Comparison of ENCODE assay signal across 19 cellular contexts in genomic region chr2:190953257-190953656, GRCh38.
A peak's percentile ranks its signal among the peaks of the same experiment; 100 is the strongest.
DNase-seq lines count a peak whose midpoint lies in the region; ATAC-seq, FAIRE-seq and TF ChIP-seq lines count a peak whose summit lies in the region.
"Had no signal": no experiment of that assay in that cellular context is flagged by ENCODE, and none has a peak within 500 bp of the region (broad histone marks: within the 10 kb centered on the region; RNA-seq: fewer than 3 reads in every experiment).

No MANE protein-coding gene starts in this region.

- H3K27ac Mint-ChIP-seq in nephron progenitor cell, result no peak overlapping the region

- peaks cover 19% of the 10 kb centered on the region for H3K9me3 Mint-ChIP-seq in nephron progenitor cell

- H3K9me3 ChIP-seq in HepG2 (ENCODE audit: low read length), result no peaks in the 10 kb centered on the region
- H3K9me3 ChIP-seq in right lobe of liver, result no peaks in the 10 kb centered on the region
- no peaks in the 10 kb centered on the region for H3K9me3 ChIP-seq in body of pancreas
- H3K9me3 ChIP-seq in left lung, result peaks cover 0 to 11% of the 10 kb centered on the region in 2 donors

- intact Hi-C loops in HepG2 (cut with micrococcal nuclease; ENCODE audit: unreplicated experiment), result no loop called here
- intact Hi-C loops in right lobe of liver (cut with DNase I), result no loop called here
- intact Hi-C loops in body of pancreas (cut with DNase I), result no loop called here
- intact Hi-C loops in left lung (cut with DNase I), result no loop called here
- intact Hi-C loops in posterior vena cava (cut with DNase I), result no loop called here

- CTCF ChIA-PET in HepG2 (lab: Yijun Ruan, JAX; ENCODE audit: low intra/inter-chr PET ratio, low total read pairs), result no interaction called here

- no peak overlapping the region for H3K4me2 ChIP-seq in HepG2 (ENCODE audit: low read depth, low read length)

- no TSS peak for BruUV-seq in HepG2 (replicated peaks; lab: Mats Ljungman, UMichigan)

- ATAC-seq in HepG2, result no peak
- ATAC-seq in right lobe of liver, result no peak
- peak; percentile 65 for ATAC-seq in body of pancreas
- peak; percentile 41 for ATAC-seq in left lung
- no peak for ATAC-seq in stimulated activated naive CD8-positive, alpha-beta T cell treated with anti-CD3 and anti-CD28 coated beads, Interleukin-15, Interleukin-2, amounts not matched to agents 100 U/mL and 50 U/mL, for 24 hours

- FAIRE-seq in HepG2 (lab: Jason Lieb, UNC), result no peak
- FAIRE-seq: GM12891, H1 had no signal

- H3K4me1 ChIP-seq in HepG2 (ENCODE audit: insufficient read depth, low read length) (no peaks in the 10 kb centered on the region), right lobe of liver (no peaks in the 10 kb centered on the region), body of pancreas (peaks cover 44% of the 10 kb centered on the region), left lung (peaks cover 6 to 7% of the 10 kb centered on the region in 2 donors)

- H3K27ac ChIP-seq in HepG2 (ENCODE audit: extremely low read length, insufficient read depth, low read length) (no peak overlapping the region), right lobe of liver (no peak overlapping the region), body of pancreas (peak overlapping the region in 3 of 4 donors; percentile 10 to 65 (median 42)), left lung (no peak overlapping the region)

- H3K9ac ChIP-seq in HepG2 (ENCODE audit: insufficient read depth, low read depth, low read length), result no peak overlapping the region

- H3K27me3 ChIP-seq in HepG2 (ENCODE audit: control insufficient read depth in 1 of 2, insufficient read depth in 2 of 2, low read length in 2 of 2) (no peaks in the 10 kb centered on the region), right lobe of liver (no peaks in the 10 kb centered on the region), body of pancreas (no peaks in the 10 kb centered on the region), left lung (no peaks in the 10 kb centered on the region)

- no peaks in the 10 kb centered on the region for H4K20me1 ChIP-seq in HepG2 (ENCODE audit: insufficient read depth, low read length)

- TF ChIP-seq EP300 in HepG2 (IDR thresholded peaks at IDR 0.05; ENCODE audit: low read depth in 2 of 2, low read length in 2 of 2) (no peak), HepG2 (CRISPR knock-in tag; IDR thresholded peaks at IDR 0.05; ENCODE audit: borderline replicate concordance) (no peak)

- peaks cover 6% of the 10 kb centered on the region for H3K27me3 Mint-ChIP-seq in nephron progenitor cell (ENCODE audit: low read depth, poor library complexity)
- H3K27me3 Mint-ChIP-seq: CD4-positive, alpha-beta memory T cell had no signal

- no peaks in the 10 kb centered on the region for H3K79me2 ChIP-seq in HepG2 (ENCODE audit: insufficient read depth, low read length)

- no peak for TF ChIP-seq CTCF in HepG2 (CRISPR knock-in tag; IDR thresholded peaks at IDR 0.05)
- TF ChIP-seq CTCF in right lobe of liver (IDR thresholded peaks at IDR 0.05), result no peak
- TF ChIP-seq CTCF in body of pancreas (IDR thresholded peaks at IDR 0.05), result no peak
- TF ChIP-seq CTCF in left lung (IDR thresholded peaks at IDR 0.05), result no peak
- no peak for TF ChIP-seq CTCF in nephron progenitor cell (IDR thresholded peaks at IDR 0.05)

- TF ChIP-seq POLR2A in HepG2 (IDR thresholded peaks at IDR 0.05; ENCODE audit: insufficient read depth in 1 of 2, low read depth in 2 of 2, low read length in 2 of 2) (no peak), right lobe of liver (IDR thresholded peaks at IDR 0.05) (no peak), body of pancreas (IDR thresholded peaks at IDR 0.05) (no peak)

- H3K4me1 Mint-ChIP-seq in nephron progenitor cell, result no peaks in the 10 kb centered on the region

- H3K4me3 ChIP-seq in HepG2 (replicated peaks in 1 of 3; ENCODE audit: insufficient read depth in 1 of 3, low read depth in 2 of 3, low read length in 3 of 3), result no peak overlapping the region
- no peak overlapping the region for H3K4me3 ChIP-seq in right lobe of liver
- no peak overlapping the region for H3K4me3 ChIP-seq in body of pancreas
- H3K4me3 ChIP-seq in left lung, result no peak overlapping the region

- TF ChIP-seq RAD21 in HepG2 (CRISPR knock-in tag; IDR thresholded peaks at IDR 0.05), result no peak

- POLR2A ChIA-PET in HepG2 (lab: Yijun Ruan, JAX), result no interaction called here

- WGBS in HepG2 (ENCODE audit: low lambda C conversion rate), result 49% methylated on average over 4 of the region's 4 CpGs
- WGBS in right lobe of liver (ENCODE audit: insufficient coverage, low coverage, low lambda C conversion rate, missing lambda C conversion rate), result 55% methylated on average over 4 of the region's 4 CpGs
- whole genome bisulfite sequencing in body of pancreas, 2 donors, result 20 to 21% methylated on average over 4 of the region's 4 CpGs

- peaks cover 16% of the 10 kb centered on the region for H3K36me3 Mint-ChIP-seq in nephron progenitor cell (ENCODE audit: low read depth)

- DNase-seq in HepG2 (ENCODE audit: low spot score) (no peak), right lobe of liver (no peak), body of pancreas (peak in 2 of 4 donors; percentile 27 to 44), left lung (no peak), posterior vena cava (ENCODE audit: low spot score) (no peak), nephron progenitor cell (no peak)
- no peak for DNase-seq in stimulated activated naive CD8-positive, alpha-beta T cell treated with anti-CD3 and anti-CD28 coated beads, Interleukin-15, Interleukin-2, amounts not matched to agents 100 U/mL and 50 U/mL, for 24 hours
- DNase-seq: 8988T; C1 segment of cervical spinal cord; Calu3; CD4-positive, alpha-beta memory T cell; COR-L47; DMS53; DMS79 treated with DMSO at 0.1 percent for 48 hours; GF-D8; H7; HCEC 1CT had no signal

- no peak overlapping the region for H2AFZ ChIP-seq in HepG2 (ENCODE audit: low read length)

- no peaks in the 10 kb centered on the region for H3K36me3 ChIP-seq in HepG2 (replicated peaks in 1 of 2; ENCODE audit: control insufficient read depth in 1 of 2, insufficient read depth in 2 of 2, low read length in 2 of 2)
- no peaks in the 10 kb centered on the region for H3K36me3 ChIP-seq in right lobe of liver
- no peaks in the 10 kb centered on the region for H3K36me3 ChIP-seq in body of pancreas (replicated peaks in 1 of 2; ENCODE audit: insufficient read depth in 1 of 2, low read depth in 2 of 2)
- no peaks in the 10 kb centered on the region for H3K36me3 ChIP-seq in left lung

- H3K4me3 Mint-ChIP-seq in nephron progenitor cell, result no peak overlapping the region
- H3K4me3 Mint-ChIP-seq: CD4-positive, alpha-beta memory T cell had no signal

- in situ Hi-C loops in HepG2 (cut with HindIII; ENCODE audit: extremely low pct_ligation_motif_present, low pct_unique_long_range_greater_than_20kb), result no loop called here

TF ChIP-seq in HepG2, 621 proteins besides CTCF, POLR2A, EP300 and RAD21:
- TF ChIP-seq TMF1 (CRISPR knock-in tag; IDR thresholded peaks at IDR 0.05; ENCODE audit: low read depth) (no peak), MNT (IDR thresholded peaks at IDR 0.05) (0 out of 2 replicates have a peak, but pooled peaks have one; percentile 7)
TF ChIP-seq in HepG2: peak in this region for 1.

Comparison
In these comparisons a context has a peak if more than half of its experiments do, and no peak if none do; other contexts are left out.
1. ATAC-seq: peak in body of pancreas (single experiment) and left lung (single experiment); none in HepG2 (single experiment), right lobe of liver (0 of 4) and stimulated activated naive CD8-positive, alpha-beta T cell treated with anti-CD3 and anti-CD28 coated beads, Interleukin-15, Interleukin-2, amounts not matched to agents 100 U/mL and 50 U/mL, for 24 hours (single experiment).
2. H3K27ac ChIP-seq: peak in body of pancreas (3 of 4); none in HepG2 (single experiment), right lobe of liver (0 of 3) and left lung (0 of 2).